In genomic region chr18:46718501-46719341, GRCh38 we compare ENCODE assay signal across 13 cellular contexts. TPM values are rescaled to one million over a fixed set of nuclear protein-coding genes. Genes with fewer than 3 reads are reported as not detected.
DNase-seq lines count a peak whose midpoint lies in the region; ATAC-seq and TF ChIP-seq lines count a peak whose summit lies in the region.
"Had no signal": no experiment of that assay in that cellular context is flagged by ENCODE, and none has a peak within 500 bp of the region (broad histone marks: within the 10 kb centered on the region; RNA-seq: fewer than 3 reads in every experiment).

No MANE protein-coding gene starts in this region.

- peak; percentile 22 for ATAC-seq in lung (ENCODE audit: insufficient read depth, low FRiP score)
- no peak for ATAC-seq in GM19397 (IDR thresholded peaks at IDR 0.05; ENCODE audit: unreplicated experiment)
- ATAC-seq: stimulated activated effector memory CD8-positive, alpha-beta T cell treated with anti-CD3 and anti-CD28 coated beads, Interleukin-12 subunit alpha, Interleukin-12 subunit beta, amount 100 ng/mL, for 72 hours; WTC11 had no signal

- no peak for TF ChIP-seq CTCF in AG04449 (IDR thresholded peaks at IDR 0.05; ENCODE audit: insufficient read depth, low read length, missing control alignments)
- TF ChIP-seq CTCF in astrocyte of the cerebellum (IDR thresholded peaks at IDR 0.05; ENCODE audit: low read depth, low read length, missing control alignments) = no peak
- no peak for TF ChIP-seq CTCF in lung (IDR thresholded peaks at IDR 0.05; ENCODE audit: control extremely low read depth, extremely low read depth)

- no peaks in the 10 kb centered on the region for H3K36me3 ChIP-seq in lung (ENCODE audit: control insufficient read depth in 2 of 2, insufficient read depth in 2 of 2, low read length in 2 of 2)

- CTCF ChIA-PET in AG04449 (lab: Yijun Ruan, JAX) = no interaction called here

- in situ Hi-C loops in astrocyte of the cerebellum (cut with HindIII; ENCODE audit: low sequenced_read_pairs) = no loop called here

- no peaks in the 10 kb centered on the region for H3K27me3 ChIP-seq in lung (ENCODE audit: control insufficient read depth, insufficient read depth)

- peaks cover 0 to 2% of the 10 kb centered on the region in 2 donors for H3K9me3 ChIP-seq in lung (ENCODE audit: control insufficient read depth in 2 of 2, insufficient read depth in 1 of 2, low read length in 1 of 2)

- H3K27ac ChIP-seq in lung (ENCODE audit: low read depth in 1 of 2, low read length in 1 of 2) = no peak overlapping the region

- POLR2A ChIA-PET in AG04449 (lab: Yijun Ruan, JAX) = no interaction called here

- 22 to 32% methylated on average over 10 of the region's 10 CpGs for WGBS in lung, 2 donors

- DNase-seq in AG04449 (ENCODE audit: low read depth, low spot score) (peak; percentile 4), HT1080 (ENCODE audit: low read depth) (peak; percentile 88), astrocyte of the cerebellum (ENCODE audit: low read depth) (peak; percentile 76), lung (ENCODE audit: low spot score) (no peak), NCI-H1105 (lab: John Stamatoyannopoulos, UW) (no peak), medulla oblongata (ENCODE audit: extremely low spot score) (no peak), NAMALWA (ENCODE audit: low spot score) (no peak)
- DNase-seq: activated naive CD4-positive, alpha-beta T cell; CD4-positive, alpha-beta T cell had no signal

- H3K4me3 ChIP-seq in AG04449 (ENCODE audit: low read depth, low read length) (no peak overlapping the region), astrocyte of the cerebellum (ENCODE audit: low read depth, low read length) (no peak overlapping the region), lung (no peak overlapping the region)
- H3K4me3 ChIP-seq: smooth muscle cell had no signal

- H3K4me1 ChIP-seq in lung (ENCODE audit: control insufficient read depth in 2 of 2, insufficient read depth in 2 of 2, low read length in 2 of 2) = peaks cover 0 to 3% of the 10 kb centered on the region in 2 donors

RNA-seq across cellular contexts. Expression of gene ST8SIA5, which starts 38.1 kb away (rescaled TPM):
- not detected in 2 replicates for total RNA-seq in HT1080 (2014; rRNA removed; shearing (Covaris generic))
- not detected in 2 replicates for polyA plus RNA-seq in HT1080 (2015; cell fraction: cytosol; rRNA removed)
- polyA plus RNA-seq in HT1080 (2015; cell fraction: nucleus; rRNA removed) = 0.62 TPM in 1 of 2 replicates, not detected in the other
- total RNA-seq in lung = under 1 TPM; 0.09 TPM
- under 1 TPM; 0.06 to 0.08 TPM for polyA plus RNA-seq in lung
- polyA plus RNA-seq: smooth muscle cell had no signal

Comparison
In these comparisons a context has a peak if more than half of its experiments do, and no peak if none do; other contexts are left out.
1. DNase-seq: peak in AG04449 (single experiment), HT1080 (single experiment) and astrocyte of the cerebellum (single experiment); none in lung (single experiment), NCI-H1105 (single experiment), medulla oblongata (single experiment) and NAMALWA (single experiment).